In the genomic region with DNA sequence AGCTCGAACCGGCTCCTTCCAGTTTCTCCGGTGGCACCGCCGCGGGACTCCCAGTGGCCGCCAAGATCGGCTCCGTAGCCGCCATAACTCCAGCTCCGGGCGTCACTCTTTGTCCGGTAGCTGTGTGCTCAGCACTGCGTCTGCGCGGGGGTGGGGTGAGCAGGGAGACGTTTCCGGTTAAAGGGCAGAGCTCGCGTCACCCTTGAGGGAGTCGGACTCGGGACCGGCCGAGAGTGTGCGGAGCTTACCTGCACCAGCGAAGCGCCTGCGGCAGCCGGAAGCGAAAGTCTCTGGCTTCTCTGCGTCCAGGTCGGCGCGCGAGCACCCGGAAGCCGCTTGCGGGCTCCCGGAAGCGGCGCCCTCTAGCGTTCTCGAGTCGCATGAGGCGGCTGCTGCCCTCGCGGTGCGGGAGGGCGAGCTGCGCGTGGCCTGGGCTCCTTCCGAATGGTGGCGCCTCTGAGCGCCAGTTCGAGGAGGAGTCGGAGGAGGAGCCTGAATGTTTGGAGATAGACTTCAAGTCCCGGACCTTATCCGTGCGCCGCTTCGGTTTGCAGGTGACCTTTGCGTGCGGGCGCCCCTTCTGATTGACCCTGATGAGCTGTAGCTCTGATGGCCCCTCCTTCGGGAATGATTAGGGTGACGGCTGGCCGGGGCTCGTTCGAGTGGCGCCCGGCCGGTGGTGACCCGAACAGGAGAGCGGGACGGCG, we compare ENCODE assay signal across 8 cellular contexts. TPM values are rescaled to one million over a fixed set of nuclear protein-coding genes. Genes with fewer than 3 reads are reported as not detected.
A peak's percentile ranks its signal among the peaks of the same experiment; 100 is the strongest.
DNase-seq lines count a peak whose midpoint lies in the region; ATAC-seq lines count a peak whose summit lies in the region.

Gene SCAND1 (minus strand): TSS at position 303 of the 707 bp plus-strand sequence. CDS start 218 bp downstream, at position 85.

- H3K9me3 Mint-ChIP-seq in IgD-negative memory B cell, result peaks cover 0 to 6% (median 2%) of the 10 kb centered on the region in 3 donors

- H3K4me1 ChIP-seq in mononuclear cell (ENCODE audit: insufficient read depth, low read length), result peaks cover 33% of the 10 kb centered on the region

- H3K27ac Mint-ChIP-seq in IgD-negative memory B cell, result peak within 1 kb of the TSS; percentile 99 to 100 (median 99)

- peak; percentile 85 for ATAC-seq in GM21529 (IDR thresholded peaks at IDR 0.05; ENCODE audit: unreplicated experiment)

- H3K27me3 Mint-ChIP-seq in IgD-negative memory B cell, result no peaks in the 10 kb centered on the region

- no peaks in the 10 kb centered on the region for H3K27me3 ChIP-seq in mononuclear cell (ENCODE audit: insufficient read depth, low read length)

- H3K4me1 Mint-ChIP-seq in IgD-negative memory B cell, result peaks cover 11 to 21% (median 11%) of the 10 kb centered on the region in 3 donors

- H3K4me3 ChIP-seq in mononuclear cell (ENCODE audit: low read length), result peak within 1 kb of the TSS; percentile 99

- H3K9me3 ChIP-seq in mononuclear cell (ENCODE audit: low read depth, low read length), result no peaks in the 10 kb centered on the region

- H3K36me3 Mint-ChIP-seq in IgD-negative memory B cell, result peaks cover 2% of the 10 kb centered on the region

- peak within 1 kb of the TSS; percentile 99 to 100 (median 100) for H3K4me3 Mint-ChIP-seq in IgD-negative memory B cell

- DNase-seq in DMS153 treated with DMSO at 0.1 percent for 48 hours (lab: John Stamatoyannopoulos, UW; ENCODE audit: unreplicated experiment) (peak; percentile 88), OCI-M1 (lab: John Stamatoyannopoulos, UW) (peak; percentile 99), activated T-cell treated with anti-CD3 and anti-CD28 coated beads for 24 hours (ENCODE audit: low read depth) (peak; percentile 95), epidermal melanocyte (ENCODE audit: insufficient read length, low spot score) (peak; percentile 96)
- DNase-seq in stimulated activated CD8-positive, alpha-beta memory T cell treated with anti-CD3 and anti-CD28 coated beads, Interleukin-4, amount 100 ng/mL, for 1 hour (ENCODE audit: low read depth in 2 of 2, low spot score in 1 of 2), result peak; percentile 84 to 93

RNA-seq across cellular contexts. Expression of gene SCAND1, which starts in this region (rescaled TPM):
- polyA plus RNA-seq in IgD-negative memory B cell, result 190 TPM
- total RNA-seq in mononuclear cell, result 63.9 TPM

Comparison
In these comparisons a context has a peak if more than half of its experiments do, and no peak if none do; other contexts are left out.
1. Peak in every context shown above with its lines: DNase-seq, ATAC-seq and H3K4me3 ChIP-seq.